Comparison of ENCODE assay signal across 16 cellular contexts in genomic region chr11:117192401-117192875, GRCh38. TPM values are rescaled to one million over a fixed set of nuclear protein-coding genes. Genes with fewer than 3 reads are reported as not detected.
DNase-seq lines count a peak whose midpoint lies in the region; ATAC-seq and TF ChIP-seq lines count a peak whose summit lies in the region.
"Had no signal": no experiment of that assay in that cellular context is flagged by ENCODE, and none has a peak within 500 bp of the region (broad histone marks: within the 10 kb centered on the region; RNA-seq: fewer than 3 reads in every experiment).

No MANE protein-coding gene starts in this region.

- H3K9me3 ChIP-seq in IMR-90 (ENCODE audit: control insufficient read depth, insufficient read depth, low read length): no peaks in the 10 kb centered on the region
- no peaks in the 10 kb centered on the region for H3K9me3 ChIP-seq in sigmoid colon

- H2BK120ac ChIP-seq in IMR-90 (ENCODE audit: low read depth, low read length): no peak overlapping the region

- TF ChIP-seq RAD21 in IMR-90 (IDR thresholded peaks at IDR 0.05; ENCODE audit: low read length): no peak

- H3K56ac ChIP-seq in IMR-90 (ENCODE audit: extremely low read depth, insufficient read depth, low read length): no peak overlapping the region

- peaks cover 61% of the 10 kb centered on the region for H3K36me3 ChIP-seq in IMR-90 (ENCODE audit: control insufficient read depth, insufficient read depth, low read length)
- peaks cover 40 to 84% (median 55%) of the 10 kb centered on the region in 4 donors for H3K36me3 ChIP-seq in sigmoid colon

- H3K9me1 ChIP-seq in IMR-90 (ENCODE audit: insufficient read depth, low read length): peaks cover 4% of the 10 kb centered on the region; the same call in 1 of the 2 replicates

- peak overlapping the region; percentile 27 for H3K27ac Mint-ChIP-seq in activated CD8-positive, alpha-beta memory T cell treated with anti-CD3 and anti-CD28 coated beads, Interleukin-2, amount 10 ng/mL, durations not matched to agents 7 days and 5 days
- no peak overlapping the region for H3K27ac Mint-ChIP-seq in endothelial cell (ENCODE audit: unreplicated experiment)

- H4K8ac ChIP-seq in IMR-90 (ENCODE audit: low read depth in 2 of 2, low read length in 2 of 2): no peak overlapping the region

- no peak overlapping the region for H2BK5ac ChIP-seq in IMR-90 (ENCODE audit: low read depth, low read length, poor library complexity, severe bottlenecking)

- H3K4me2 ChIP-seq in IMR-90 (ENCODE audit: low read depth, low read length): no peak overlapping the region

- H3K9ac ChIP-seq in IMR-90 (ENCODE audit: low read depth, low read length): no peak overlapping the region

- H3K4me1 ChIP-seq in IMR-90 (ENCODE audit: control insufficient read depth, insufficient read depth, low read length) (peaks cover under 1% of the 10 kb centered on the region; the same call in 1 of the 2 replicates), sigmoid colon (peaks cover 0 to 7% (median 6%) of the 10 kb centered on the region in 4 donors)

- H3K4ac ChIP-seq in IMR-90 (ENCODE audit: low read depth, low read length): no peak overlapping the region

- no TSS peak for BruUV-seq in IMR-90 (replicated peaks; lab: Mats Ljungman, UMichigan)

- no peaks in the 10 kb centered on the region for H3K4me1 Mint-ChIP-seq in activated CD8-positive, alpha-beta memory T cell treated with anti-CD3 and anti-CD28 coated beads, Interleukin-2, amount 10 ng/mL, durations not matched to agents 7 days and 5 days
- H3K4me1 Mint-ChIP-seq in endothelial cell (ENCODE audit: unreplicated experiment): peaks cover 10% of the 10 kb centered on the region

- no CpG with 5 or more reads among the region's 17 CpGs for WGBS in IMR-90 (ENCODE audit: extremely low coverage in 2 of 2, insufficient read length in 1 of 2), 2 experiments
- WGBS in sigmoid colon, 2 donors: 94 to 95% methylated on average over 17 of the region's 17 CpGs

- H3K79me1 ChIP-seq in IMR-90 (ENCODE audit: low read depth in 1 of 2, low read length in 2 of 2): peaks cover 0 to 9% of the 10 kb centered on the region in 2 experiments; a peak in 2 of 4 replicates

- H3K9me3 Mint-ChIP-seq in activated CD8-positive, alpha-beta memory T cell treated with anti-CD3 and anti-CD28 coated beads, Interleukin-2, amount 10 ng/mL, durations not matched to agents 7 days and 5 days (ENCODE audit: low read depth): no peaks in the 10 kb centered on the region
- no peaks in the 10 kb centered on the region for H3K9me3 Mint-ChIP-seq in endothelial cell (ENCODE audit: unreplicated experiment)
- H3K9me3 Mint-ChIP-seq: HFFc6 had no signal

- no peak overlapping the region for H3K23ac ChIP-seq in IMR-90 (ENCODE audit: low read depth, low read length)

- ATAC-seq in activated CD8-positive, alpha-beta memory T cell treated with anti-CD3 and anti-CD28 coated beads, Interleukin-2, amount 10 ng/mL, durations not matched to agents 7 days and 5 days: no peak
- ATAC-seq in IMR-90 (ENCODE audit: low read depth) (no peak), GM21367 (IDR thresholded peaks at IDR 0.05; ENCODE audit: unreplicated experiment) (no peak)
- ATAC-seq: Right ventricle myocardium inferior had no signal

- no peak overlapping the region for H3K4me3 ChIP-seq in IMR-90 (ENCODE audit: insufficient read depth, low read depth, low read length)
- H3K4me3 ChIP-seq in sigmoid colon: no peak overlapping the region

- no peaks in the 10 kb centered on the region for H3K36me3 Mint-ChIP-seq in activated CD8-positive, alpha-beta memory T cell treated with anti-CD3 and anti-CD28 coated beads, Interleukin-2, amount 10 ng/mL, durations not matched to agents 7 days and 5 days
- peaks cover 26% of the 10 kb centered on the region for H3K36me3 Mint-ChIP-seq in endothelial cell (ENCODE audit: low read depth, unreplicated experiment)

- H4K5ac ChIP-seq in IMR-90 (ENCODE audit: low read depth, low read length): no peak overlapping the region

- no peak for TF ChIP-seq POLR2A in IMR-90 (IDR thresholded peaks at IDR 0.05; ENCODE audit: low read depth, low read length)
- TF ChIP-seq POLR2A in sigmoid colon (IDR thresholded peaks at IDR 0.05): no peak

- no peaks in the 10 kb centered on the region for H3K27me3 Mint-ChIP-seq in activated CD8-positive, alpha-beta memory T cell treated with anti-CD3 and anti-CD28 coated beads, Interleukin-2, amount 10 ng/mL, durations not matched to agents 7 days and 5 days
- peaks cover 13% of the 10 kb centered on the region for H3K27me3 Mint-ChIP-seq in endothelial cell (ENCODE audit: unreplicated experiment)

- no peak overlapping the region for H2BK20ac ChIP-seq in IMR-90 (ENCODE audit: low read depth, low read length)

- H4K20me1 ChIP-seq in IMR-90 (ENCODE audit: insufficient read depth, low read length): no peaks in the 10 kb centered on the region

- no peak overlapping the region for H2AFZ ChIP-seq in IMR-90 (replicated peaks; ENCODE audit: low read length, poor library complexity)

- DNase-seq in activated CD8-positive, alpha-beta memory T cell treated with anti-CD3 and anti-CD28 coated beads, Interleukin-2, amount 10 ng/mL, durations not matched to agents 7 days and 5 days: no peak
- no peak for DNase-seq in activated CD8-positive, alpha-beta memory T cell treated with anti-CD3 and anti-CD28 coated beads, Interleukin-2, amount 50 U/mL, for 48 hours
- DNase-seq in IMR-90 (no peak), endothelial cell (ENCODE audit: low spot score) (no peak), sigmoid colon (peak; percentile 62), HK-2 (ENCODE audit: unreplicated experiment) (no peak), DMS153 (lab: John Stamatoyannopoulos, UW) (no peak)
- DNase-seq: 8988T, DMS 273 treated with DMSO at 0.1 percent for 48 hours, HFFc6, NCI-H1105 treated with DMSO at 0.1 percent for 48 hours, NCI-H187 treated with DMSO at 0.1 percent for 48 hours, NCI-H446 treated with DMSO at 0.1 percent for 48 hours, NCI-H774 had no signal

- H3K27ac ChIP-seq in IMR-90 (ENCODE audit: insufficient read depth, low read length): no peak overlapping the region
- H3K27ac ChIP-seq in sigmoid colon: no peak overlapping the region

- no peak overlapping the region for H3K14ac ChIP-seq in IMR-90 (replicated peaks; ENCODE audit: low read depth, low read length)

- no peaks in the 10 kb centered on the region for H3K27me3 ChIP-seq in IMR-90 (ENCODE audit: control insufficient read depth, insufficient read depth, low read length)
- no peaks in the 10 kb centered on the region for H3K27me3 ChIP-seq in sigmoid colon

- no peak overlapping the region for H3K18ac ChIP-seq in IMR-90 (ENCODE audit: low read depth, low read length)

- H2AK5ac ChIP-seq in IMR-90 (ENCODE audit: low read depth, low read length): no peak overlapping the region

- intact Hi-C loops in IMR-90 (cut with micrococcal nuclease) (no loop called here), sigmoid colon (cut with DNase I) (no loop called here)

- CTCF ChIA-PET in activated CD8-positive, alpha-beta memory T cell treated with anti-CD3 and anti-CD28 coated beads, Interleukin-2, amount 10 ng/mL, durations not matched to agents 7 days and 5 days (lab: Charles Lee): no interaction called here
- CTCF ChIA-PET in IMR-90 (lab: Yijun Ruan, JAX): no interaction called here

- H4K91ac ChIP-seq in IMR-90 (ENCODE audit: insufficient read depth, low read depth, low read length): no peak overlapping the region

- POLR2A ChIA-PET in IMR-90 (lab: Charles Lee; ENCODE audit: unreplicated experiment): no interaction called here

- no peak overlapping the region for H3K4me3 Mint-ChIP-seq in activated CD8-positive, alpha-beta memory T cell treated with anti-CD3 and anti-CD28 coated beads, Interleukin-2, amount 10 ng/mL, durations not matched to agents 7 days and 5 days
- H3K4me3 Mint-ChIP-seq in endothelial cell (ENCODE audit: unreplicated experiment): peak overlapping the region; percentile 47
- H3K4me3 Mint-ChIP-seq: HFFc6 had no signal

- TF ChIP-seq CTCF in IMR-90 (conservative IDR thresholded peaks at IDR 0.05; ENCODE audit: low read depth, low read length): no peak
- no peak for TF ChIP-seq CTCF in endothelial cell (IDR thresholded peaks at IDR 0.05; ENCODE audit: unreplicated experiment)
- TF ChIP-seq CTCF in sigmoid colon (IDR thresholded peaks at IDR 0.05): no peak

- no peak overlapping the region for H2BK15ac ChIP-seq in IMR-90 (ENCODE audit: low read depth, low read length)

- dilution Hi-C loops in IMR-90 (cut with HindIII; ENCODE audit: low sequenced_read_pairs, unreplicated experiment): no loop called here

- no peak for TF ChIP-seq EP300 in sigmoid colon (IDR thresholded peaks at IDR 0.05)

- peak overlapping the region; percentile 42 for H2AK9ac ChIP-seq in IMR-90 (replicated peaks; ENCODE audit: low read depth, low read length, poor library complexity)

- in situ Hi-C loops in IMR-90 (cut with MboI; ENCODE audit: low sequenced_read_pairs): no loop called here

RNA-seq across cellular contexts. Expression of gene TAGLN, which starts 6.7 kb away (rescaled TPM):
- total RNA-seq in activated CD8-positive, alpha-beta memory T cell treated with anti-CD3 and anti-CD28 coated beads, Interleukin-2, amount 10 ng/mL, durations not matched to agents 7 days and 5 days: 1 to 10 TPM; 2.3 to 2.7 TPM
- total RNA-seq in IMR-90 (2012; rRNA removed): 1,558 and 2,558 TPM in 2 replicates
- polyA plus RNA-seq in IMR-90 (2012; rRNA removed): 3,760 and 3,780 TPM in 2 replicates
- 3,517 and 4,395 TPM in 2 replicates for polyA plus RNA-seq in IMR-90 (2012; cell fraction: cytosol; rRNA removed)
- 1,556 and 1,814 TPM in 2 replicates for polyA plus RNA-seq in IMR-90 (2012; cell fraction: nucleus; rRNA removed; ENCODE audit: low replicate concordance)
- total RNA-seq in endothelial cell (ENCODE audit: unreplicated experiment): 25.4 TPM
- total RNA-seq in sigmoid colon: over 10,000 TPM in 3 of 4 donors, 1,000 to 10,000 TPM in 1; 6,854 to 14,048 (median 12,596) TPM
- 1,000 to 10,000 TPM in 1 of 3 donors, 100 to 1,000 TPM in 2; 112 to 1,100 (median 337) TPM for polyA plus RNA-seq in sigmoid colon

RNA-seq across cellular contexts. Expression of gene SIDT2, which starts 13.9 kb away (rescaled TPM):
- 10 to 100 TPM; 18.9 to 21.3 TPM for total RNA-seq in activated CD8-positive, alpha-beta memory T cell treated with anti-CD3 and anti-CD28 coated beads, Interleukin-2, amount 10 ng/mL, durations not matched to agents 7 days and 5 days
- 6.7 and 7.3 TPM in 2 replicates for total RNA-seq in IMR-90 (2012; rRNA removed)
- polyA plus RNA-seq in IMR-90 (2012; rRNA removed): 29.7 and 30.3 TPM in 2 replicates
- 13.2 and 30.9 TPM in 2 replicates for polyA plus RNA-seq in IMR-90 (2012; cell fraction: cytosol; rRNA removed)
- polyA plus RNA-seq in IMR-90 (2012; cell fraction: nucleus; rRNA removed; ENCODE audit: low replicate concordance): 68.9 and 117 TPM in 2 replicates
- total RNA-seq in endothelial cell (ENCODE audit: unreplicated experiment): 41.3 TPM
- total RNA-seq in sigmoid colon: 10 to 100 TPM; 20.7 to 50.7 (median 28.5) TPM
- polyA plus RNA-seq in sigmoid colon: 10 to 100 TPM in 2 of 3 donors, 1 to 10 TPM in 1; 7.6 to 33.1 (median 12.0) TPM

RNA-seq across cellular contexts. Expression of gene PCSK7, which starts 39.4 kb away (rescaled TPM):
- 100 to 1,000 TPM; 121 to 140 TPM for total RNA-seq in activated CD8-positive, alpha-beta memory T cell treated with anti-CD3 and anti-CD28 coated beads, Interleukin-2, amount 10 ng/mL, durations not matched to agents 7 days and 5 days
- total RNA-seq in IMR-90 (2012; rRNA removed): 35.8 and 36.7 TPM in 2 replicates
- polyA plus RNA-seq in IMR-90 (2012; rRNA removed): 48.4 and 54.3 TPM in 2 replicates
- 30.1 and 48.3 TPM in 2 replicates for polyA plus RNA-seq in IMR-90 (2012; cell fraction: cytosol; rRNA removed)
- 117 and 148 TPM in 2 replicates for polyA plus RNA-seq in IMR-90 (2012; cell fraction: nucleus; rRNA removed; ENCODE audit: low replicate concordance)
- total RNA-seq in endothelial cell (ENCODE audit: unreplicated experiment): 93.6 TPM
- total RNA-seq in sigmoid colon: 10 to 100 TPM; 22.1 to 55.1 (median 31.1) TPM
- polyA plus RNA-seq in sigmoid colon: 100 to 1,000 TPM in 1 of 3 donors, 10 to 100 TPM in 2; 18.0 to 116 (median 21.7) TPM

RNA-seq across cellular contexts. Expression of gene RNF214, which starts 40.0 kb away (rescaled TPM):
- 10 to 100 TPM; 18.5 to 20.5 TPM for total RNA-seq in activated CD8-positive, alpha-beta memory T cell treated with anti-CD3 and anti-CD28 coated beads, Interleukin-2, amount 10 ng/mL, durations not matched to agents 7 days and 5 days
- total RNA-seq in IMR-90 (2012; rRNA removed) (7.5 and 7.9 TPM in 2 replicates), endothelial cell (ENCODE audit: unreplicated experiment) (37.1 TPM), sigmoid colon (10 to 100 TPM; 11.1 to 23.8 (median 12.8) TPM)
- polyA plus RNA-seq in IMR-90 (2012; rRNA removed) (14.8 and 16.1 TPM in 2 replicates), sigmoid colon (10 to 100 TPM in 2 of 3 donors, 1 to 10 TPM in 1; 6.2 to 12.0 (median 10.2) TPM)
- 5.5 and 11.0 TPM in 2 replicates for polyA plus RNA-seq in IMR-90 (2012; cell fraction: cytosol; rRNA removed)
- 18.9 and 25.0 TPM in 2 replicates for polyA plus RNA-seq in IMR-90 (2012; cell fraction: nucleus; rRNA removed; ENCODE audit: low replicate concordance)

RNA-seq across cellular contexts. Expression of gene PAFAH1B2, which starts 48.4 kb away (rescaled TPM):
- total RNA-seq in activated CD8-positive, alpha-beta memory T cell treated with anti-CD3 and anti-CD28 coated beads, Interleukin-2, amount 10 ng/mL, durations not matched to agents 7 days and 5 days: 10 to 100 TPM; 54.5 to 66.4 TPM
- total RNA-seq in IMR-90 (2012; rRNA removed) (213 and 280 TPM in 2 replicates), endothelial cell (ENCODE audit: unreplicated experiment) (87.4 TPM), sigmoid colon (10 to 100 TPM; 42.1 to 76.4 (median 58.0) TPM)
- polyA plus RNA-seq in IMR-90 (2012; rRNA removed) (24.2 and 29.8 TPM in 2 replicates), sigmoid colon (10 to 100 TPM; 26.0 to 33.1 (median 28.8) TPM)
- 10.3 and 25.1 TPM in 2 replicates for polyA plus RNA-seq in IMR-90 (2012; cell fraction: cytosol; rRNA removed)
- 7.3 and 18.9 TPM in 2 replicates for polyA plus RNA-seq in IMR-90 (2012; cell fraction: nucleus; rRNA removed; ENCODE audit: low replicate concordance)

Comparison
In these comparisons a context has a peak if more than half of its experiments do, and no peak if none do; other contexts are left out.
1. RNA of gene TAGLN, which starts 6.7 kb away (total RNA-seq): 6,854 to 14,048 TPM in sigmoid colon and 1,558 to 2,558 TPM in IMR-90; 25.4 TPM in endothelial cell (single experiment) and 2.3 to 2.7 TPM in activated CD8-positive, alpha-beta memory T cell treated with anti-CD3 and anti-CD28 coated beads, Interleukin-2, amount 10 ng/mL, durations not matched to agents 7 days and 5 days; every median in the first group is over 10 times any median in the second.